Comparison of ENCODE assay signal across 1 cellular context in genomic region chrX:9829308-9830267, GRCh38.
TF ChIP-seq lines count a peak whose summit lies in the region.

No MANE protein-coding gene starts in this region.

TF ChIP-seq in WTC11, 78 proteins besides CTCF, POLR2A, EP300 and RAD21 (continued from another document):
- TF ChIP-seq, protein P1, sequence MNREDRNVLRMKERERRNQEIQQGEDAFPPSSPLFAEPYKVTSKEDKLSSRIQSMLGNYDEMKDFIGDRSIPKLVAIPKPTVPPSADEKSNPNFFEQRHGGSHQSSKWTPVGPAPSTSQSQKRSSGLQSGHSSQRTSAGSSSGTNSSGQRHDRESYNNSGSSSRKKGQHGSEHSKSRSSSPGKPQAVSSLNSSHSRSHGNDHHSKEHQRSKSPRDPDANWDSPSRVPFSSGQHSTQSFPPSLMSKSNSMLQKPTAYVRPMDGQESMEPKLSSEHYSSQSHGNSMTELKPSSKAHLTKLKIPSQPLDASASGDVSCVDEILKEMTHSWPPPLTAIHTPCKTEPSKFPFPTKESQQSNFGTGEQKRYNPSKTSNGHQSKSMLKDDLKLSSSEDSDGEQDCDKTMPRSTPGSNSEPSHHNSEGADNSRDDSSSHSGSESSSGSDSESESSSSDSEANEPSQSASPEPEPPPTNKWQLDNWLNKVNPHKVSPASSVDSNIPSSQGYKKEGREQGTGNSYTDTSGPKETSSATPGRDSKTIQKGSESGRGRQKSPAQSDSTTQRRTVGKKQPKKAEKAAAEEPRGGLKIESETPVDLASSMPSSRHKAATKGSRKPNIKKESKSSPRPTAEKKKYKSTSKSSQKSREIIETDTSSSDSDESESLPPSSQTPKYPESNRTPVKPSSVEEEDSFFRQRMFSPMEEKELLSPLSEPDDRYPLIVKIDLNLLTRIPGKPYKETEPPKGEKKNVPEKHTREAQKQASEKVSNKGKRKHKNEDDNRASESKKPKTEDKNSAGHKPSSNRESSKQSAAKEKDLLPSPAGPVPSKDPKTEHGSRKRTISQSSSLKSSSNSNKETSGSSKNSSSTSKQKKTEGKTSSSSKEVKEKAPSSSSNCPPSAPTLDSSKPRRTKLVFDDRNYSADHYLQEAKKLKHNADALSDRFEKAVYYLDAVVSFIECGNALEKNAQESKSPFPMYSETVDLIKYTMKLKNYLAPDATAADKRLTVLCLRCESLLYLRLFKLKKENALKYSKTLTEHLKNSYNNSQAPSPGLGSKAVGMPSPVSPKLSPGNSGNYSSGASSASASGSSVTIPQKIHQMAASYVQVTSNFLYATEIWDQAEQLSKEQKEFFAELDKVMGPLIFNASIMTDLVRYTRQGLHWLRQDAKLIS (CRISPR knock-in tag; IDR thresholded peaks at IDR 0.05; ENCODE audit: borderline replicate concordance) = no peak
- TF ChIP-seq HMGXB4 (CRISPR knock-in tag; IDR thresholded peaks at IDR 0.05) = no peak
- TF ChIP-seq, protein P2, sequence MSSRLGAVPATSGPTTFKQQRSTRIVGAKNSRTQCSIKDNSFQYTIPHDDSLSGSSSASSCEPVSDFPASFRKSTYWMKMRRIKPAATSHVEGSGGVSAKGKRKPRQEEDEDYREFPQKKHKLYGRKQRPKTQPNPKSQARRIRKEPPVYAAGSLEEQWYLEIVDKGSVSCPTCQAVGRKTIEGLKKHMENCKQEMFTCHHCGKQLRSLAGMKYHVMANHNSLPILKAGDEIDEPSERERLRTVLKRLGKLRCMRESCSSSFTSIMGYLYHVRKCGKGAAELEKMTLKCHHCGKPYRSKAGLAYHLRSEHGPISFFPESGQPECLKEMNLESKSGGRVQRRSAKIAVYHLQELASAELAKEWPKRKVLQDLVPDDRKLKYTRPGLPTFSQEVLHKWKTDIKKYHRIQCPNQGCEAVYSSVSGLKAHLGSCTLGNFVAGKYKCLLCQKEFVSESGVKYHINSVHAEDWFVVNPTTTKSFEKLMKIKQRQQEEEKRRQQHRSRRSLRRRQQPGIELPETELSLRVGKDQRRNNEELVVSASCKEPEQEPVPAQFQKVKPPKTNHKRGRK (CRISPR knock-in tag; IDR thresholded peaks at IDR 0.05; ENCODE audit: borderline replicate concordance) = no peak
- TF ChIP-seq HMGA2 (CRISPR knock-in tag; IDR thresholded peaks at IDR 0.05) = no peak
- TF ChIP-seq PRRX2 (CRISPR knock-in tag; IDR thresholded peaks at IDR 0.05) = no peak
- TF ChIP-seq, protein P3, sequence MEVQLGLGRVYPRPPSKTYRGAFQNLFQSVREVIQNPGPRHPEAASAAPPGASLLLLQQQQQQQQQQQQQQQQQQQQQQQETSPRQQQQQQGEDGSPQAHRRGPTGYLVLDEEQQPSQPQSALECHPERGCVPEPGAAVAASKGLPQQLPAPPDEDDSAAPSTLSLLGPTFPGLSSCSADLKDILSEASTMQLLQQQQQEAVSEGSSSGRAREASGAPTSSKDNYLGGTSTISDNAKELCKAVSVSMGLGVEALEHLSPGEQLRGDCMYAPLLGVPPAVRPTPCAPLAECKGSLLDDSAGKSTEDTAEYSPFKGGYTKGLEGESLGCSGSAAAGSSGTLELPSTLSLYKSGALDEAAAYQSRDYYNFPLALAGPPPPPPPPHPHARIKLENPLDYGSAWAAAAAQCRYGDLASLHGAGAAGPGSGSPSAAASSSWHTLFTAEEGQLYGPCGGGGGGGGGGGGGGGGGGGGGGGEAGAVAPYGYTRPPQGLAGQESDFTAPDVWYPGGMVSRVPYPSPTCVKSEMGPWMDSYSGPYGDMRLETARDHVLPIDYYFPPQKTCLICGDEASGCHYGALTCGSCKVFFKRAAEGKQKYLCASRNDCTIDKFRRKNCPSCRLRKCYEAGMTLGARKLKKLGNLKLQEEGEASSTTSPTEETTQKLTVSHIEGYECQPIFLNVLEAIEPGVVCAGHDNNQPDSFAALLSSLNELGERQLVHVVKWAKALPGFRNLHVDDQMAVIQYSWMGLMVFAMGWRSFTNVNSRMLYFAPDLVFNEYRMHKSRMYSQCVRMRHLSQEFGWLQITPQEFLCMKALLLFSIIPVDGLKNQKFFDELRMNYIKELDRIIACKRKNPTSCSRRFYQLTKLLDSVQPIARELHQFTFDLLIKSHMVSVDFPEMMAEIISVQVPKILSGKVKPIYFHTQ (CRISPR knock-in tag; IDR thresholded peaks at IDR 0.05) = no peak
- TF ChIP-seq SMAD3 (CRISPR knock-in tag; IDR thresholded peaks at IDR 0.05; ENCODE audit: borderline replicate concordance) = no peak
